Comparison of ENCODE assay signal across 16 cellular contexts in genomic region chr12:63849641-63850040, GRCh38. TPM values are rescaled to one million over a fixed set of nuclear protein-coding genes. Genes with fewer than 3 reads are reported as not detected.
DNase-seq lines count a peak whose midpoint lies in the region; ATAC-seq and TF ChIP-seq lines count a peak whose summit lies in the region.
"Had no signal": no experiment of that assay in that cellular context is flagged by ENCODE, and none has a peak within 500 bp of the region (broad histone marks: within the 10 kb centered on the region; RNA-seq: fewer than 3 reads in every experiment).

No MANE protein-coding gene starts in this region.

- no peak for ATAC-seq in Panc1

- H3K4me3 Mint-ChIP-seq in progenitor cell of endocrine pancreas (ENCODE audit: low read depth) = no peak overlapping the region
- H3K4me3 Mint-ChIP-seq: CD4-positive, CD25-positive, alpha-beta regulatory T cell had no signal

- H3K4me1 ChIP-seq in GM23248 (ENCODE audit: insufficient read depth) = peaks cover 40% of the 10 kb centered on the region
- peaks cover 48% of the 10 kb centered on the region for H3K4me1 ChIP-seq in Panc1 (ENCODE audit: control insufficient read depth, insufficient read depth, low read length)
- H3K4me1 ChIP-seq in esophagus muscularis mucosa = peaks cover 10 to 41% (median 30%) of the 10 kb centered on the region in 4 donors

- intact Hi-C loops in Panc1 (cut with micrococcal nuclease; ENCODE audit: unreplicated experiment) = loop anchor here (5.0 to 10.0 kb wide), 3 partner anchors 68 to 255 kb away; no protein-coding TSS in a partner anchor
- intact Hi-C loops in esophagus muscularis mucosa (cut with DNase I) = loop anchor here (10.0 kb wide), 1 partner anchor 185 kb away; no protein-coding TSS in a partner anchor

- peaks cover 40% of the 10 kb centered on the region for H3K4me1 Mint-ChIP-seq in progenitor cell of endocrine pancreas (ENCODE audit: low read depth)

- peak overlapping the region; percentile 22 for H3K4me3 ChIP-seq in GM23248
- H3K4me3 ChIP-seq in Panc1 (ENCODE audit: low read depth in 2 of 2, low read length in 2 of 2) = no peak overlapping the region
- H3K4me3 ChIP-seq in esophagus muscularis mucosa = no peak overlapping the region

- TF ChIP-seq POLR2A in esophagus muscularis mucosa (IDR thresholded peaks at IDR 0.05; ENCODE audit: low read depth) = no peak

- 68 to 78% methylated on average over 4 of the region's 4 CpGs for WGBS in GM23248 (ENCODE audit: low coverage in 1 of 2, low lambda C conversion rate in 2 of 2, missing lambda C conversion rate in 2 of 2), 2 experiments
- 90% methylated on average over 4 of the region's 4 CpGs for WGBS in esophagus muscularis mucosa

- H3K9me2 ChIP-seq in GM23248 (ENCODE audit: insufficient read depth) = no peaks in the 10 kb centered on the region

- no peaks in the 10 kb centered on the region for H3K27me3 ChIP-seq in GM23248 (replicated peaks; ENCODE audit: insufficient read depth)
- H3K27me3 ChIP-seq in Panc1 (ENCODE audit: control insufficient read depth, insufficient read depth, low read length) = no peaks in the 10 kb centered on the region
- H3K27me3 ChIP-seq in esophagus muscularis mucosa = no peaks in the 10 kb centered on the region

- TF ChIP-seq CTCF in Panc1 (IDR thresholded peaks at IDR 0.05) (no peak), esophagus muscularis mucosa (IDR thresholded peaks at IDR 0.05) (no peak), progenitor cell of endocrine pancreas (IDR thresholded peaks at IDR 0.05; ENCODE audit: unreplicated experiment) (no peak)

- H3K36me3 ChIP-seq in GM23248 (ENCODE audit: low read depth) (no peaks in the 10 kb centered on the region), Panc1 (ENCODE audit: control insufficient read depth, insufficient read depth, low read length) (no peaks in the 10 kb centered on the region), esophagus muscularis mucosa (no peaks in the 10 kb centered on the region)

- DNase-seq in GM23248 (no peak), Panc1 (ENCODE audit: low read depth, low spot score) (no peak), esophagus muscularis mucosa (ENCODE audit: extremely low spot score) (peak; percentile 12), progenitor cell of endocrine pancreas (ENCODE audit: low spot score, unreplicated experiment) (no peak), NCI-H1436 treated with DMSO at 0.1 percent for 48 hours (lab: John Stamatoyannopoulos, UW) (no peak), SHP77 (lab: John Stamatoyannopoulos, UW) (no peak), NCI-H1092 treated with DMSO at 0.1 percent for 48 hours (lab: John Stamatoyannopoulos, UW) (no peak)
- DNase-seq: Calu3; CD4-positive, CD25-positive, alpha-beta regulatory T cell; MV-4-11; NCI-H1694 treated with DMSO at 0.1 percent for 48 hours; NCI-H2081 treated with DMSO at 0.1 percent for 48 hours; NCI-H2171 treated with DMSO at 0.1 percent for 48 hours; NCI-H524 treated with DMSO at 0.1 percent for 48 hours; SHP77 treated with DMSO at 0.1 percent for 48 hours had no signal

- BruUV-seq in Panc1 (replicated peaks; lab: Mats Ljungman, UMichigan) = no TSS peak

- H3K9me3 ChIP-seq in GM23248 (ENCODE audit: low read depth) (no peaks in the 10 kb centered on the region), Panc1 (ENCODE audit: control insufficient read depth, insufficient read depth, low read depth, low read length) (no peaks in the 10 kb centered on the region), esophagus muscularis mucosa (no peaks in the 10 kb centered on the region)

- in situ Hi-C loops in GM23248 (cut with MboI) = loop anchor here (25.0 kb wide), 1 partner anchor 238 kb away; no protein-coding TSS in a partner anchor
- in situ Hi-C loops in Panc1 (cut with HindIII; ENCODE audit: low pct_unique_long_range_greater_than_20kb, low sequenced_read_pairs) = loop anchor here (5.0 kb wide), 1 partner anchor 48 kb away; no protein-coding TSS in a partner anchor

- H3K9ac ChIP-seq in GM23248 = no peak overlapping the region
- H3K9ac ChIP-seq: KMS-11 had no signal

- H2AFZ ChIP-seq in GM23248 = no peak overlapping the region

- CTCF ChIA-PET in Panc1 (lab: Charles Lee) = no interaction called here

- TF ChIP-seq EP300 in esophagus muscularis mucosa (IDR thresholded peaks at IDR 0.05) = no peak

- H3K27ac ChIP-seq in GM23248 (no peak overlapping the region), Panc1 (ENCODE audit: low read length) (peak overlapping the region; percentile 67), esophagus muscularis mucosa (replicated peaks in 1 of 4) (no peak overlapping the region)
- H3K27ac ChIP-seq: KMS-11 had no signal

- peaks cover 21% of the 10 kb centered on the region; the same call in 1 of the 2 replicates for H4K20me1 ChIP-seq in GM23248 (ENCODE audit: insufficient read depth)

- H3K36me3 Mint-ChIP-seq in progenitor cell of endocrine pancreas (ENCODE audit: insufficient read depth) = no peaks in the 10 kb centered on the region
- H3K36me3 Mint-ChIP-seq: CD4-positive, CD25-positive, alpha-beta regulatory T cell had no signal

- H3F3A ChIP-seq in GM23248 (ENCODE audit: insufficient read depth) = peaks cover 37% of the 10 kb centered on the region; the same call in 1 of the 2 replicates

- peak overlapping the region; percentile 73 for H3K27ac Mint-ChIP-seq in progenitor cell of endocrine pancreas
- H3K27ac Mint-ChIP-seq: CD4-positive, CD25-positive, alpha-beta regulatory T cell had no signal

- H3K79me2 ChIP-seq in GM23248 (ENCODE audit: insufficient read depth) = peaks cover 100% of the 10 kb centered on the region

- peak overlapping the region; percentile 62 for H3K4me2 ChIP-seq in GM23248 (ENCODE audit: unreplicated experiment)
- H3K4me2 ChIP-seq: KMS-11 had no signal

- POLR2A ChIA-PET in Panc1 (lab: Charles Lee) = interaction anchor here (0.7 kb wide), 1 partner anchor 16 kb away, joined by 5 read pairs; no protein-coding TSS in a partner anchor

- H3K9me3 Mint-ChIP-seq in progenitor cell of endocrine pancreas (ENCODE audit: low read depth) = no peaks in the 10 kb centered on the region
- H3K9me3 Mint-ChIP-seq: CD4-positive, CD25-positive, alpha-beta regulatory T cell had no signal

- H3K27me3 Mint-ChIP-seq in progenitor cell of endocrine pancreas = no peaks in the 10 kb centered on the region

RNA-seq across cellular contexts. Expression of gene SRGAP1, which starts 5.1 kb away (rescaled TPM):
- 12.4 and 13.0 TPM in 2 replicates for total RNA-seq in GM23248 (2014; rRNA removed; shearing (Covaris generic))
- 27.0 and 29.4 TPM in 2 replicates for polyA plus RNA-seq in GM23248 (2016; fragmentation: Nextera tagmentation; extraction: Ambion mirVana)
- total RNA-seq in Panc1 (2021; ENCODE audit: unreplicated experiment) (26.8 TPM), esophagus muscularis mucosa (10 to 100 TPM in 3 of 4 donors, 1 to 10 TPM in 1; 7.6 to 17.5 (median 14.6) TPM), progenitor cell of endocrine pancreas (17.8 and 23.1 TPM in 2 replicates)
- 10.4 TPM for polyA plus RNA-seq in Panc1 (2012; ENCODE audit: insufficient read length)
- total RNA-seq: CD4-positive, CD25-positive, alpha-beta regulatory T cell had no signal
